Comparison of ENCODE assay signal across 8 cellular contexts in the genomic region with DNA sequence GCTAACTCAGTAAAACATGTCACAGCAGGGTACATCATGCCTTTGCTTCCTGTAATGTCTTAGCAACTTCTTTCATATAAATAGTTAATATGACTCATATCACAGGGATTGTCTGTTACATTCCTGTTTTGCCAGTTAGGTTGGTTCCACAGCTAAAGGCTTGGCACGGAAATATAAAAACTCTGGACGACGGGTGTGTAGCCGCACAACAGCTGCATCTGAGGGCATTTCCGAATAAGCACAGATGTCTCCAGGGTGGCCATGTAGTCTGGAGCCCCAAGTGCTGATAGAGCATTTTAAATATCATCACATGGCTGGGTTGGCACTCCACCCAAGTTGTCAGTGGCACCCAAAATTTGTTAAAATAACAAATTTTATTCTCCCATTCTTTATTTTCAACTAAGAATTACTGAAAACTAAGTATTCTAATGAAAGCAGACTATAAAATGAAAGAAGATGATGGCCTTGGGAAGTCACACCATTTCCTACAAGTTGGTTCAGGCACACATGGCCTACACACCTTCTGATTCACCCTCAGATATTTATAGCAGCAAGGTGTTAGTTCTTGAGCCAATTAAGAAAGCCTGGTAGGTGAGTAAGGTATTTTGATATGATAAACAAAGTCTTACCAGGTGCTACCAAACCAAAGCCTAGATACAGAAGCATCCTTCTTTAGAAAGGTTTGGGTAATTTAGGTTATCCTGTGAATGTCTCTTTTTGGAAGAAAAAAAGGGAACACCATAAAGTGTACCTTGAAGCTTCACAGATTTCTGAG.
DNase-seq lines count a peak whose midpoint lies in the region; ATAC-seq and TF ChIP-seq lines count a peak whose summit lies in the region.

No MANE protein-coding gene starts in this region.

- no peaks in the 10 kb centered on the region for H3K36me3 ChIP-seq in thoracic aorta

- peak; percentile 11 for ATAC-seq in HG03442 (IDR thresholded peaks at IDR 0.05; ENCODE audit: unreplicated experiment)
- peak; percentile 80 to 89 for ATAC-seq in left cardiac atrium
- ATAC-seq in thoracic aorta (ENCODE audit: insufficient number of reproducible peaks, low FRiP score, low read depth), result peak; percentile 64

- H3K4me3 Mint-ChIP-seq in activated naive CD4-positive, alpha-beta T cell treated with anti-CD3 and anti-CD28 coated beads, Interleukin-2, amount 10 ng/mL, durations not matched to agents 7 days and 5 days, result no peak overlapping the region
- no peak overlapping the region for H3K4me3 Mint-ChIP-seq in activated CD4-positive, alpha-beta memory T cell treated with anti-CD3 and anti-CD28 coated beads, Interleukin-2, amount 10 ng/mL, durations not matched to agents 7 days and 5 days

- intact Hi-C loops in left cardiac atrium (cut with DNase I) (no loop called here), posterior vena cava (cut with DNase I) (no loop called here)

- H3K27me3 ChIP-seq in thoracic aorta (replicated peaks; ENCODE audit: insufficient read depth), result no peaks in the 10 kb centered on the region

- peak overlapping the region; percentile 60 for H3K27ac ChIP-seq in thoracic aorta

- H3K4me3 ChIP-seq in thoracic aorta, result no peak overlapping the region

- TF ChIP-seq CTCF in thoracic aorta (IDR thresholded peaks at IDR 0.05), result no peak

- no peaks in the 10 kb centered on the region for H3K9me3 ChIP-seq in thoracic aorta

- H3K4me1 ChIP-seq in thoracic aorta (ENCODE audit: control insufficient read depth in 1 of 2, low read depth in 2 of 2), result peaks cover 16 to 19% of the 10 kb centered on the region in 2 donors

- peaks cover 16% of the 10 kb centered on the region for H3K36me3 Mint-ChIP-seq in activated naive CD4-positive, alpha-beta T cell treated with anti-CD3 and anti-CD28 coated beads, Interleukin-2, amount 10 ng/mL, durations not matched to agents 7 days and 5 days
- H3K36me3 Mint-ChIP-seq in activated CD4-positive, alpha-beta memory T cell treated with anti-CD3 and anti-CD28 coated beads, Interleukin-2, amount 10 ng/mL, durations not matched to agents 7 days and 5 days (ENCODE audit: low read depth), result peaks cover 17% of the 10 kb centered on the region

- peaks cover 93% of the 10 kb centered on the region for H3K4me1 Mint-ChIP-seq in activated naive CD4-positive, alpha-beta T cell treated with anti-CD3 and anti-CD28 coated beads, Interleukin-2, amount 10 ng/mL, durations not matched to agents 7 days and 5 days
- H3K4me1 Mint-ChIP-seq in activated CD4-positive, alpha-beta memory T cell treated with anti-CD3 and anti-CD28 coated beads, Interleukin-2, amount 10 ng/mL, durations not matched to agents 7 days and 5 days, result peaks cover 91% of the 10 kb centered on the region

- CTCF ChIA-PET in activated naive CD4-positive, alpha-beta T cell treated with anti-CD3 and anti-CD28 coated beads, Interleukin-2, amount 10 ng/mL, durations not matched to agents 7 days and 5 days (lab: Charles Lee), result interaction anchor here (0.7 to 5.2 kb wide), 10 partner anchors 8 to 62 kb away, joined by 3 to 30 read pairs (median 4); partner anchors contain the start of gene STK17B
- CTCF ChIA-PET in activated CD4-positive, alpha-beta memory T cell treated with anti-CD3 and anti-CD28 coated beads, Interleukin-2, amount 10 ng/mL, durations not matched to agents 7 days and 5 days (lab: Charles Lee), result interaction anchor here (0.6 to 2.4 kb wide), 10 partner anchors 8 to 165 kb away, joined by 3 to 10 read pairs (median 4); partner anchors contain the start of gene DNAH7

- no peaks in the 10 kb centered on the region for H3K27me3 Mint-ChIP-seq in activated naive CD4-positive, alpha-beta T cell treated with anti-CD3 and anti-CD28 coated beads, Interleukin-2, amount 10 ng/mL, durations not matched to agents 7 days and 5 days
- H3K27me3 Mint-ChIP-seq in activated CD4-positive, alpha-beta memory T cell treated with anti-CD3 and anti-CD28 coated beads, Interleukin-2, amount 10 ng/mL, durations not matched to agents 7 days and 5 days, result no peaks in the 10 kb centered on the region

- H3K9me3 Mint-ChIP-seq in activated naive CD4-positive, alpha-beta T cell treated with anti-CD3 and anti-CD28 coated beads, Interleukin-2, amount 10 ng/mL, durations not matched to agents 7 days and 5 days, result peaks cover 11% of the 10 kb centered on the region
- H3K9me3 Mint-ChIP-seq in activated CD4-positive, alpha-beta memory T cell treated with anti-CD3 and anti-CD28 coated beads, Interleukin-2, amount 10 ng/mL, durations not matched to agents 7 days and 5 days, result peaks cover 5% of the 10 kb centered on the region

- no peak for DNase-seq in activated naive CD4-positive, alpha-beta T cell treated with anti-CD3 and anti-CD28 coated beads, Interleukin-2, amount 10 ng/mL, durations not matched to agents 7 days and 5 days
- no peak for DNase-seq in activated naive CD4-positive, alpha-beta T cell treated with Interleukin-2 at 50 U/mL for 16 hours
- no peak for DNase-seq in activated CD4-positive, alpha-beta memory T cell treated with anti-CD3 and anti-CD28 coated beads, Interleukin-2, amount 10 ng/mL, durations not matched to agents 7 days and 5 days
- DNase-seq in left cardiac atrium (no peak), thoracic aorta (ENCODE audit: low spot score) (no peak), posterior vena cava (ENCODE audit: low spot score) (no peak), NCI-H446 (lab: John Stamatoyannopoulos, UW) (no peak)

- peak overlapping the region; percentile 91 for H3K27ac Mint-ChIP-seq in activated naive CD4-positive, alpha-beta T cell treated with anti-CD3 and anti-CD28 coated beads, Interleukin-2, amount 10 ng/mL, durations not matched to agents 7 days and 5 days
- H3K27ac Mint-ChIP-seq in activated CD4-positive, alpha-beta memory T cell treated with anti-CD3 and anti-CD28 coated beads, Interleukin-2, amount 10 ng/mL, durations not matched to agents 7 days and 5 days, result peak overlapping the region; percentile 85

- POLR2A ChIA-PET in activated CD4-positive, alpha-beta memory T cell treated with anti-CD3 and anti-CD28 coated beads, Interleukin-2, amount 10 ng/mL, durations not matched to agents 7 days and 5 days (lab: Charles Lee), result interaction anchor here (1.0 to 21.6 kb wide), 17 partner anchors 7 to 70 kb away, joined by 3 to 343 read pairs (median 6); partner anchors contain the start of gene STK17B

Comparison
In these comparisons a context has a peak if more than half of its experiments do, and no peak if none do; other contexts are left out.
1. ATAC-seq: peak in every context shown above with its lines; median percentile 84 in left cardiac atrium; 64 in thoracic aorta; 11 in HG03442.